1 cellular context compared by ENCODE assay signal in genomic region chr9:131000526-131000925, GRCh38. TPM values are rescaled to one million over a fixed set of nuclear protein-coding genes. Genes with fewer than 3 reads are reported as not detected.
"Had no signal": no experiment of that assay in that cellular context is flagged by ENCODE, and none has a peak within 500 bp of the region (broad histone marks: within the 10 kb centered on the region; RNA-seq: fewer than 3 reads in every experiment).

No MANE protein-coding gene starts in this region.

RNA-seq across cellular contexts. Expression of gene LAMC3, which starts 8.4 kb away (rescaled TPM):
- total RNA-seq: foreskin keratinocyte had no signal
- polyA plus RNA-seq: foreskin keratinocyte had no signal
